ENCODE assay signal across 8 cellular contexts in the genomic region with DNA sequence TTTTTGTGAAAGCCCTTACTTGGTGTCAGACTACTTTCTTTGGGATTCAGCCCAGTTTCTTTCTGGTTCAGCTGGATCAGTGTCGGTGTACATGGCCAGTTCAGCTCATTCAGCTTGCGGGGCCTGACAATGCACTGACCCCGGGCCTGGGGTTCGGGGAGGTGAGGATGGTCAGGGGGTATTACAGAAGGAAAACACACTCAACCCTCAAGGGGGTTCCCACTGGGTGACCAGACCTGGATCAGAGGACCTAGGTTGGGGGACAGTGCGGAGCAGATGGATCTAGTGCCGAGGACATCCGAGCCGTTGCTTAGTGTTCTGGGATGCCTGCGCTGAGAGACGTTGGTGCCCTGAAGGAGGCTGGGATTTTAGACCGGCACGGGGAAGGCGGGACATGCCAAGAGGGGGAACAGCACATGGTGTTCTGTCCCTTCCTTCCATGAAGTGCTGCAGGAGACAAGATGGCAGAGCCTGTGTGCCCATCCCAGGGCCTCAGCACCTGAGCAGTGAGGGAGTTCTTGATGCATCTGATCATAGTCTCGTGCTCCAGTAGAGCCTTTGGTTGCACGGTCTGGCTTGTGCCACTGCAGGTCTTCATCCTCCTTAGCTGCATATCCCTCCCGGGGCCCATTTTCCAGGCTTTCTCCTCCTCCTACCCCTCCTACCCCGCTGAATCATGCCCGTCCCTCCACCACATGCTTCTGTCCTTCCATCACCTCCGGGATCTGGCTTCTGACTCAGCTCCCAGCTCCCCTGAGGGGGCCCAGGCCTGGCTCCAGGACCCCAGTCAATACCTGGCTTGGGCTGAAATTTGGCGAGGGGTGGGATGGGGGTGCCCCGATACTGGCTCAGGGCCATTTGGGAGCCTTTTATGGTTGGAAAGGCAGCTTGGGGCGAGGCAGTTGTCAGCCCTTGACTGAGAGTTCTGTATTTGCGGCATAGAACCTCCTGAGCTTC. TPM values are rescaled to one million over a fixed set of nuclear protein-coding genes. Genes with fewer than 3 reads are reported as not detected.
DNase-seq lines count a peak whose midpoint lies in the region; ATAC-seq and TF ChIP-seq lines count a peak whose summit lies in the region.
"Had no signal": no experiment of that assay in that cellular context is flagged by ENCODE, and none has a peak within 500 bp of the region (broad histone marks: within the 10 kb centered on the region; RNA-seq: fewer than 3 reads in every experiment).

No MANE protein-coding gene starts in this region.

- CTCF ChIA-PET in mammary epithelial cell (lab: Charles Lee; ENCODE audit: low non-redundant PET): interaction anchor here (0.6 to 0.7 kb wide), 2 partner anchors 22 to 1012 kb away, joined by 3 to 4 read pairs; no protein-coding TSS in a partner anchor
- CTCF ChIA-PET in activated CD4-positive, alpha-beta memory T cell treated with anti-CD3 and anti-CD28 coated beads for 36 hours (lab: Charles Lee): interaction anchor here (0.9 kb wide), 1 partner anchor 77 kb away, joined by 5 read pairs; no protein-coding TSS in a partner anchor

- no peaks in the 10 kb centered on the region for H3K9me3 Mint-ChIP-seq in activated CD4-positive, alpha-beta memory T cell treated with anti-CD3 and anti-CD28 coated beads for 36 hours

- H3K4me2 ChIP-seq in mammary epithelial cell (ENCODE audit: insufficient read depth, low read depth, low read length): peak overlapping the region; percentile 75

- no peaks in the 10 kb centered on the region for H3K36me3 Mint-ChIP-seq in activated CD4-positive, alpha-beta memory T cell treated with anti-CD3 and anti-CD28 coated beads for 36 hours

- H3K27me3 ChIP-seq in HUES48 (ENCODE audit: control insufficient read depth, insufficient read depth, low read length) (peaks cover 18% of the 10 kb centered on the region), mammary epithelial cell (ENCODE audit: insufficient read depth, low read length) (no peaks in the 10 kb centered on the region), layer of hippocampus (ENCODE audit: control insufficient read depth, insufficient read depth, low read length) (peaks cover 2% of the 10 kb centered on the region), upper lobe of right lung (peaks cover 25% of the 10 kb centered on the region)

- no peak overlapping the region for H3K27ac Mint-ChIP-seq in activated CD4-positive, alpha-beta memory T cell treated with anti-CD3 and anti-CD28 coated beads for 36 hours

- H3K4me1 ChIP-seq in HUES48 (ENCODE audit: control insufficient read depth, insufficient read depth, low read length) (peaks cover 18% of the 10 kb centered on the region), mammary epithelial cell (ENCODE audit: insufficient read depth, low read length) (peaks cover 43% of the 10 kb centered on the region), upper lobe of right lung (no peaks in the 10 kb centered on the region)

- H3K36me3 ChIP-seq in HUES48 (ENCODE audit: control insufficient read depth, insufficient read depth, low read length) (no peaks in the 10 kb centered on the region), mammary epithelial cell (ENCODE audit: insufficient read depth, low read length) (peaks cover 2% of the 10 kb centered on the region), upper lobe of right lung (no peaks in the 10 kb centered on the region)

- peaks cover 19% of the 10 kb centered on the region for H3K27me3 Mint-ChIP-seq in activated CD4-positive, alpha-beta memory T cell treated with anti-CD3 and anti-CD28 coated beads for 36 hours

- no peak overlapping the region for H3K4me3 ChIP-seq in HUES48 (ENCODE audit: low read depth, low read length)
- no peak overlapping the region for H3K4me3 ChIP-seq in mammary epithelial cell (replicated peaks in 1 of 3; ENCODE audit: insufficient read depth in 1 of 3, low read depth in 2 of 3, low read length in 3 of 3)
- no peak overlapping the region for H3K4me3 ChIP-seq in upper lobe of right lung

- H3K9ac ChIP-seq in HUES48 (ENCODE audit: low read depth, low read length): no peak overlapping the region
- H3K9ac ChIP-seq in mammary epithelial cell (ENCODE audit: insufficient read depth, low read length): peak overlapping the region; percentile 73

- no peaks in the 10 kb centered on the region for H3K9me3 ChIP-seq in HUES48 (ENCODE audit: control insufficient read depth, insufficient read depth, low read length)
- H3K9me3 ChIP-seq in mammary epithelial cell (replicated peaks; ENCODE audit: insufficient read depth, low read length): no peaks in the 10 kb centered on the region
- no peaks in the 10 kb centered on the region for H3K9me3 ChIP-seq in upper lobe of right lung

- H3K79me2 ChIP-seq in mammary epithelial cell (ENCODE audit: insufficient read depth, low read length): no peaks in the 10 kb centered on the region

- no peak overlapping the region for H3K4me3 Mint-ChIP-seq in activated CD4-positive, alpha-beta memory T cell treated with anti-CD3 and anti-CD28 coated beads for 36 hours

- ATAC-seq in upper lobe of right lung: no peak
- ATAC-seq in GM19328 (IDR thresholded peaks at IDR 0.05; ENCODE audit: unreplicated experiment): no peak

- H2AFZ ChIP-seq in mammary epithelial cell (ENCODE audit: low read depth, low read length): peak overlapping the region; percentile 31

- peaks cover under 1% of the 10 kb centered on the region for H3K4me1 Mint-ChIP-seq in activated CD4-positive, alpha-beta memory T cell treated with anti-CD3 and anti-CD28 coated beads for 36 hours (ENCODE audit: low read depth)

- POLR2A ChIA-PET in activated CD4-positive, alpha-beta memory T cell treated with anti-CD3 and anti-CD28 coated beads for 36 hours (lab: Charles Lee): no interaction called here

- H3K27ac ChIP-seq in HUES48 (ENCODE audit: low read depth, low read length): peak overlapping the region; percentile 23
- peak overlapping the region; percentile 89 for H3K27ac ChIP-seq in mammary epithelial cell (ENCODE audit: insufficient read depth, low read depth, low read length)
- H3K27ac ChIP-seq in layer of hippocampus (ENCODE audit: low read depth, low read length): peak overlapping the region; percentile 78
- peak overlapping the region; percentile 18 for H3K27ac ChIP-seq in upper lobe of right lung
- H3K27ac ChIP-seq: VCaP had no signal

- dilution Hi-C loops in mammary epithelial cell (cut with HindIII; ENCODE audit: low sequenced_read_pairs): no loop called here

- in situ Hi-C loops in mammary epithelial cell (cut with MboI; ENCODE audit: low sequenced_read_pairs in 2 of 2): no loop called here

- H4K20me1 ChIP-seq in mammary epithelial cell (ENCODE audit: insufficient read depth, low read length): no peaks in the 10 kb centered on the region

- intact Hi-C loops in mammary epithelial cell (cut with micrococcal nuclease): loop anchor here (1.0 to 5.0 kb wide), 2 partner anchors 8 to 235 kb away; no protein-coding TSS in a partner anchor
- intact Hi-C loops in upper lobe of right lung (cut with DNase I): no loop called here
- intact Hi-C loops in activated CD4-positive, alpha-beta memory T cell treated with anti-CD3 and anti-CD28 coated beads for 36 hours (cut with micrococcal nuclease): no loop called here

- DNase-seq in mammary epithelial cell (peak; percentile 99), upper lobe of right lung (peak; percentile 59), GM19238 (ENCODE audit: insufficient read length, low spot score) (no peak)
- no peak for DNase-seq in activated CD4-positive, alpha-beta memory T cell treated with anti-CD3 and anti-CD28 coated beads for 36 hours

- no TSS peak for BruUV-seq in mammary epithelial cell (replicated peaks; lab: Mats Ljungman, UMichigan)

- no peak for TF ChIP-seq CTCF in mammary epithelial cell (conservative IDR thresholded peaks at IDR 0.05 in 1 of 2, IDR thresholded peaks at IDR 0.05 in 1 of 2; ENCODE audit: extremely low read depth in 1 of 2, insufficient read depth in 1 of 2, low read depth in 1 of 2, low read length in 2 of 2)
- no peak for TF ChIP-seq CTCF in upper lobe of right lung (IDR thresholded peaks at IDR 0.05)

- 19% methylated on average over 17 of the region's 23 CpGs for WGBS in mammary epithelial cell (ENCODE audit: low coverage, missing lambda C conversion rate)

RNA-seq across cellular contexts. Expression of a gene that starts 18.0 kb away (rescaled TPM):
- total RNA-seq in mammary epithelial cell (10 to 100 TPM; 47.2 to 77.6 TPM), upper lobe of right lung (5.6 TPM)
- polyA plus RNA-seq in mammary epithelial cell: 33.4 TPM
- 34.6 TPM for polyA minus RNA-seq in mammary epithelial cell
- total RNA-seq in activated CD4-positive, alpha-beta memory T cell treated with anti-CD3 and anti-CD28 coated beads for 36 hours: 1 to 10 TPM; 1.1 to 1.7 TPM

RNA-seq across cellular contexts. Expression of a gene that starts 34.5 kb away (rescaled TPM):
- total RNA-seq in mammary epithelial cell (under 1 TPM in 1 of 2 donors, not detected in 1; 0.33 TPM), upper lobe of right lung (59.4 TPM)
- polyA plus RNA-seq in mammary epithelial cell: 0.07 TPM
- polyA minus RNA-seq in mammary epithelial cell: not detected
- not detected for total RNA-seq in activated CD4-positive, alpha-beta memory T cell treated with anti-CD3 and anti-CD28 coated beads for 36 hours

RNA-seq across cellular contexts. Expression of a gene that starts 46.1 kb away (rescaled TPM):
- 10 to 100 TPM; 37.8 to 50.1 TPM for total RNA-seq in mammary epithelial cell
- polyA plus RNA-seq in mammary epithelial cell: 69.6 TPM
- polyA minus RNA-seq in mammary epithelial cell: 90.8 TPM
- total RNA-seq in upper lobe of right lung: 25.3 TPM
- total RNA-seq in activated CD4-positive, alpha-beta memory T cell treated with anti-CD3 and anti-CD28 coated beads for 36 hours: 10 to 100 TPM; 37.1 to 37.4 TPM

Comparison
In these comparisons a context has a peak if more than half of its experiments do, and no peak if none do; other contexts are left out.
1. H3K27ac ChIP-seq: peak in every context shown above with its lines; median percentile 89 in mammary epithelial cell; 78 in layer of hippocampus; 23 in HUES48; 18 in upper lobe of right lung.
2. DNase-seq: peak in mammary epithelial cell (single experiment) and upper lobe of right lung (single experiment); none in activated CD4-positive, alpha-beta memory T cell treated with anti-CD3 and anti-CD28 coated beads for 36 hours (single experiment) and GM19238 (single experiment).
3. RNA of a gene that starts 34.5 kb away (total RNA-seq): 59.4 TPM in upper lobe of right lung (single experiment); 0.33 TPM in mammary epithelial cell and not detected in activated CD4-positive, alpha-beta memory T cell treated with anti-CD3 and anti-CD28 coated beads for 36 hours; every median in the first group is over 10 times any median in the second.